ENCODE assay signal across 8 cellular contexts in genomic region chr1:247331172-247331525, GRCh38. TPM values are rescaled to one million over a fixed set of nuclear protein-coding genes. Genes with fewer than 3 reads are reported as not detected.
DNase-seq lines count a peak whose midpoint lies in the region; ATAC-seq and TF ChIP-seq lines count a peak whose summit lies in the region.

No MANE protein-coding gene starts in this region.

- no peaks in the 10 kb centered on the region for H3F3A ChIP-seq in neural cell (ENCODE audit: insufficient read depth, low read length, poor library complexity, severe bottlenecking)

- peaks cover 32% of the 10 kb centered on the region for H3K79me2 ChIP-seq in neural cell (replicated peaks; ENCODE audit: insufficient read depth, low read length)

- H3K36me3 ChIP-seq in HUES64 (ENCODE audit: insufficient read depth, low read length) (peaks cover 45% of the 10 kb centered on the region), neural cell (ENCODE audit: insufficient read depth, low read length) (no peaks in the 10 kb centered on the region), subcutaneous abdominal adipose tissue (ENCODE audit: control insufficient read depth in 5 of 5, insufficient read depth in 5 of 5, low read length in 5 of 5) (peaks cover 0 to 26% (median 20%) of the 10 kb centered on the region in 5 donors)

- DNase-seq in DMS153 treated with DMSO at 0.1 percent for 48 hours (lab: John Stamatoyannopoulos, UW; ENCODE audit: unreplicated experiment) (peak; percentile 76), RPMI7951 (ENCODE audit: low read depth) (peak; percentile 73), fibroblast of the aortic adventitia (ENCODE audit: low read depth) (peak; percentile 62)
- DNase-seq in activated effector memory CD4-positive, alpha-beta T cell treated with Interleukin-2 at 50 U/mL for 16 hours: peak; percentile 52

- ATAC-seq in GM21528 (IDR thresholded peaks at IDR 0.05; ENCODE audit: low FRiP score, unreplicated experiment): peak; percentile 71

- H3K4me1 ChIP-seq in HUES64 (ENCODE audit: insufficient read depth, low read length) (peaks cover 33% of the 10 kb centered on the region), subcutaneous abdominal adipose tissue (ENCODE audit: control insufficient read depth in 5 of 5, insufficient read depth in 5 of 5, low read length in 5 of 5) (peaks cover 5 to 39% (median 28%) of the 10 kb centered on the region in 5 donors)

- H3K4me3 ChIP-seq in HUES64 (ENCODE audit: low read length): peak overlapping the region; percentile 96
- peak overlapping the region; percentile 80 for H3K4me3 ChIP-seq in fibroblast of the aortic adventitia (ENCODE audit: low read depth, low read length)
- H3K4me3 ChIP-seq in neural cell (ENCODE audit: low read length): peak overlapping the region; percentile 94
- H3K4me3 ChIP-seq in subcutaneous abdominal adipose tissue (ENCODE audit: low read depth in 1 of 5, low read length in 5 of 5): peak overlapping the region in 4 of 5 donors; percentile 75 to 88 (median 80)

- H3K9ac ChIP-seq in HUES64 (ENCODE audit: low read depth, low read length) (peak overlapping the region; percentile 94), neural cell (ENCODE audit: low read length) (peak overlapping the region; percentile 98), subcutaneous abdominal adipose tissue (ENCODE audit: low read length in 5 of 5) (peak overlapping the region in 4 of 5 donors; percentile 68 to 89 (median 86))

- H3K27ac ChIP-seq in HUES64 (ENCODE audit: low read depth, low read length): peak overlapping the region; percentile 88
- H3K27ac ChIP-seq in neural cell (ENCODE audit: low read length): peak overlapping the region; percentile 90
- peak overlapping the region; percentile 54 for H3K27ac ChIP-seq in subcutaneous abdominal adipose tissue (ENCODE audit: low read depth, low read length)

- no peaks in the 10 kb centered on the region for H4K20me1 ChIP-seq in neural cell (ENCODE audit: insufficient read depth)

- no peak for TF ChIP-seq CTCF in fibroblast of the aortic adventitia (IDR thresholded peaks at IDR 0.05; ENCODE audit: insufficient read depth, low read length)
- no peak for TF ChIP-seq CTCF in neural cell (IDR thresholded peaks at IDR 0.05; ENCODE audit: poor library complexity, severe bottlenecking)

- no peak for TF ChIP-seq RAD21 in neural cell (conservative IDR thresholded peaks at IDR 0.05)

- no peak overlapping the region for H3K4me2 ChIP-seq in neural cell (ENCODE audit: low read length)

- under 1% methylated on average over 36 of the region's 36 CpGs for WGBS in HUES64

- H2AFZ ChIP-seq in neural cell (ENCODE audit: low read depth, low read length): peak overlapping the region; percentile 66

- no peaks in the 10 kb centered on the region for H3K9me2 ChIP-seq in neural cell (ENCODE audit: insufficient read depth, low read length)

- H3K27me3 ChIP-seq in HUES64 (ENCODE audit: insufficient read depth, low read length): no peaks in the 10 kb centered on the region
- no peaks in the 10 kb centered on the region for H3K27me3 ChIP-seq in neural cell (ENCODE audit: insufficient read depth, low read depth, low read length)
- no peaks in the 10 kb centered on the region for H3K27me3 ChIP-seq in subcutaneous abdominal adipose tissue (ENCODE audit: control insufficient read depth in 5 of 5, insufficient read depth in 4 of 5, low read length in 5 of 5)

- H3K9me3 ChIP-seq in HUES64 (ENCODE audit: insufficient read depth, low read depth, low read length) (no peaks in the 10 kb centered on the region), neural cell (ENCODE audit: low read length) (no peaks in the 10 kb centered on the region), subcutaneous abdominal adipose tissue (ENCODE audit: control insufficient read depth in 5 of 5, low read length in 5 of 5) (no peaks in the 10 kb centered on the region)

- TF ChIP-seq EP300 in neural cell (conservative IDR thresholded peaks at IDR 0.05; ENCODE audit: poor library complexity, severe bottlenecking): no peak

TF ChIP-seq in neural cell, 6 proteins besides CTCF, POLR2A, EP300 and RAD21:
- TF ChIP-seq MXI1 (conservative IDR thresholded peaks at IDR 0.05; ENCODE audit: poor library complexity, severe bottlenecking) (peak; percentile 50), SMC3 (conservative IDR thresholded peaks at IDR 0.05; ENCODE audit: poor library complexity) (peak; percentile 47), EZH2 (IDR thresholded peaks at IDR 0.05; ENCODE audit: borderline replicate concordance, insufficient read depth, low read length, poor library complexity, severe bottlenecking) (no peak), TAF1 (IDR thresholded peaks at IDR 0.05; ENCODE audit: low read depth) (peak; percentile 91), REST (IDR thresholded peaks at IDR 0.05; ENCODE audit: borderline replicate concordance) (peak; percentile 79), POLR2AphosphoS5 (IDR thresholded peaks at IDR 0.05) (peak; percentile 86)

RNA-seq across cellular contexts. Expression of gene ZNF496, which starts 0.5 kb away (rescaled TPM):
- polyA plus RNA-seq in HUES64 (2013, experiment 1 of 2): 28.7 TPM
- polyA plus RNA-seq in HUES64 (2013, experiment 2 of 2): 32.9 TPM
- total RNA-seq in RPMI7951 (2014; rRNA removed; shearing (Covaris generic)): 12.6 and 12.9 TPM in 2 replicates
- total RNA-seq in fibroblast of the aortic adventitia (ENCODE audit: low replicate concordance): 21.3 and 60.7 TPM in 2 replicates
- 23.0 and 25.2 TPM in 2 replicates for polyA plus RNA-seq in neural cell
- 28.2 and 30.2 TPM in 2 replicates for polyA minus RNA-seq in neural cell

Comparison
In these comparisons a context has a peak if more than half of its experiments do, and no peak if none do; other contexts are left out.
1. Peak in every context shown above with its lines: DNase-seq, ATAC-seq, H3K4me3 ChIP-seq and H3K27ac ChIP-seq.